11 cellular contexts compared by ENCODE assay signal in genomic region chr13:50410921-50411712, GRCh38.
DNase-seq lines count a peak whose midpoint lies in the region; ATAC-seq, FAIRE-seq and TF ChIP-seq lines count a peak whose summit lies in the region.
"Had no signal": no experiment of that assay in that cellular context is flagged by ENCODE, and none has a peak within 500 bp of the region (broad histone marks: within the 10 kb centered on the region; RNA-seq: fewer than 3 reads in every experiment).

No MANE protein-coding gene starts in this region.

- H2AFZ ChIP-seq in K562 (ENCODE audit: low read depth, low read length), result 0 out of 2 replicates have a peak overlapping the region, but pooled peaks have one; percentile 39

- H3K4me3 Mint-ChIP-seq in activated CD4-positive, alpha-beta memory T cell treated with anti-CD3 and anti-CD28 coated beads for 36 hours, result no peak overlapping the region

- intact Hi-C loops in K562 (cut with micrococcal nuclease) (no loop called here), left lung (cut with DNase I) (no loop called here)
- intact Hi-C loops in activated CD4-positive, alpha-beta memory T cell treated with anti-CD3 and anti-CD28 coated beads for 36 hours (cut with micrococcal nuclease), result no loop called here

- DNase-seq in AG04450 (ENCODE audit: low read depth, low spot score) (peak; percentile 29), HT1080 (ENCODE audit: low read depth) (peak; percentile 94), K562 (ENCODE audit: extremely low read depth in 1 of 4, low spot score in 3 of 4) (peak; percentile 48 to 91 (median 67)), left lung (peak in 1 of 2 donors; percentile 44), caudate nucleus (lab: John Stamatoyannopoulos, UW) (no peak), amygdala (lab: John Stamatoyannopoulos, UW) (no peak)
- DNase-seq in activated CD4-positive, alpha-beta memory T cell treated with anti-CD3 and anti-CD28 coated beads for 36 hours, result no peak
- DNase-seq in stimulated activated CD4-positive, alpha-beta T cell treated with anti-CD3 and anti-CD28 coated beads, Interleukin-1b, Interleukin-23, amount 100 ng/mL, for 48 hours, result no peak
- DNase-seq: NCI-H1930 had no signal

- peak overlapping the region; percentile 23 for H3K27ac ChIP-seq in AG04450 (ENCODE audit: low read depth, low read length)
- peak overlapping the region; percentile 62; the same call in 2 of the 3 replicates for H3K27ac ChIP-seq in K562 (ENCODE audit: extremely low read depth, low read depth, low read length)
- H3K27ac ChIP-seq in left lung, result peak overlapping the region; percentile 42 to 51
- no peak overlapping the region for H3K27ac ChIP-seq in caudate nucleus (ENCODE audit: low read depth, low read length)

- CTCF ChIA-PET in AG04450 (lab: Charles Lee) (no interaction called here), K562 (lab: Yijun Ruan, JAX; ENCODE audit: low intra/inter-chr PET ratio) (no interaction called here)
- CTCF ChIA-PET in activated CD4-positive, alpha-beta memory T cell treated with anti-CD3 and anti-CD28 coated beads for 36 hours (lab: Charles Lee), result no interaction called here

- H3K4me2 ChIP-seq in K562 (ENCODE audit: insufficient read depth, low read length), result peak overlapping the region; percentile 63

- in situ Hi-C loops in K562 (cut with MboI), result loop anchor here (25.0 kb wide), 1 partner anchor 424 kb away; the partner anchor contains the start of gene TRIM13

- peaks cover 5 to 19% of the 10 kb centered on the region in 2 experiments; a peak in 4 of 5 replicates for H3K4me1 ChIP-seq in K562 (replicated peaks in 1 of 2; ENCODE audit: control insufficient read depth in 2 of 2, insufficient read depth in 2 of 2, low read length in 2 of 2)
- H3K4me1 ChIP-seq in left lung, result peaks cover 6 to 10% of the 10 kb centered on the region in 2 donors

- no peak for TF ChIP-seq CTCF in AG04450 (IDR thresholded peaks at IDR 0.05; ENCODE audit: low read depth, low read length)
- TF ChIP-seq CTCF in K562 (IDR thresholded peaks at IDR 0.05 in 2 of 3, conservative IDR thresholded peaks at IDR 0.05 in 1 of 3; ENCODE audit: insufficient read depth in 2 of 3, low read depth in 1 of 3, low read length in 3 of 3), result 0 out of 6 replicates have a peak, but pooled peaks of 1 of the 3 experiments have one; percentile 3
- TF ChIP-seq CTCF in left lung (IDR thresholded peaks at IDR 0.05), result no peak

- TF ChIP-seq RAD21 in K562 (CRISPR knock-in tag; conservative IDR thresholded peaks at IDR 0.05 in 1 of 2, IDR thresholded peaks at IDR 0.05 in 1 of 2), result peak in 1 of 2 experiments; percentile 20; a peak in 1 of 4 replicates

- H3K36me3 ChIP-seq in K562 (ENCODE audit: control insufficient read depth, insufficient read depth, low read length) (no peaks in the 10 kb centered on the region; the same call in 2 of the 3 replicates), left lung (no peaks in the 10 kb centered on the region)

- peak overlapping the region in 1 of 2 experiments; percentile 15; a peak in 1 of 4 replicates for H3K9ac ChIP-seq in K562 (ENCODE audit: insufficient read depth in 1 of 2, low read depth in 2 of 2, low read length in 2 of 2)

- H3K4me1 Mint-ChIP-seq in activated CD4-positive, alpha-beta memory T cell treated with anti-CD3 and anti-CD28 coated beads for 36 hours (ENCODE audit: low read depth), result peaks cover 4% of the 10 kb centered on the region

- H3K27me3 Mint-ChIP-seq in activated CD4-positive, alpha-beta memory T cell treated with anti-CD3 and anti-CD28 coated beads for 36 hours, result peaks cover 4% of the 10 kb centered on the region

- no peaks in the 10 kb centered on the region for H3K9me3 ChIP-seq in AG04450 (ENCODE audit: control insufficient read depth, insufficient read depth, low read length)
- H3K9me3 ChIP-seq in K562 (replicated peaks; ENCODE audit: control insufficient read depth, insufficient read depth, low read depth, low read length), result no peaks in the 10 kb centered on the region
- H3K9me3 ChIP-seq in left lung, result no peaks in the 10 kb centered on the region

- no peaks in the 10 kb centered on the region for H3K9me1 ChIP-seq in K562 (ENCODE audit: control insufficient read depth, insufficient read depth, low read length)

- POLR2A ChIA-PET in AG04450 (lab: Yijun Ruan, JAX), result no interaction called here
- POLR2A ChIA-PET in K562 (lab: Yijun Ruan, JAX), result interaction anchor here (0.5 kb wide), 1 partner anchor 201 kb away, joined by 3 read pairs; no protein-coding TSS in a partner anchor
- POLR2A ChIA-PET in activated CD4-positive, alpha-beta memory T cell treated with anti-CD3 and anti-CD28 coated beads for 36 hours (lab: Charles Lee), result no interaction called here

- WGBS in K562 (ENCODE audit: insufficient coverage, low coverage, missing lambda C conversion rate), result 4% methylated on average over 5 of the region's 5 CpGs

- no TSS peak for BruUV-seq in K562 (replicated peaks; lab: Mats Ljungman, UMichigan)

- no peak overlapping the region for H3K27ac Mint-ChIP-seq in activated CD4-positive, alpha-beta memory T cell treated with anti-CD3 and anti-CD28 coated beads for 36 hours

- TF ChIP-seq EP300 in K562 (IDR thresholded peaks at IDR 0.05; ENCODE audit: low read length), result peak; percentile 56; the same call in 1 of the 2 replicates

- H3K27me3 ChIP-seq in AG04450 (ENCODE audit: control insufficient read depth, insufficient read depth, low read length) (no peaks in the 10 kb centered on the region), K562 (ENCODE audit: control insufficient read depth in 2 of 2, insufficient read depth in 2 of 2, low read length in 2 of 2) (no peaks in the 10 kb centered on the region), left lung (no peaks in the 10 kb centered on the region)

- no peaks in the 10 kb centered on the region for H4K20me1 ChIP-seq in K562 (replicated peaks; ENCODE audit: control insufficient read depth, insufficient read depth, low read length)

- no peak for TF ChIP-seq POLR2A in K562 (conservative IDR thresholded peaks at IDR 0.05)

- peaks cover 5% of the 10 kb centered on the region for H3K36me3 Mint-ChIP-seq in activated CD4-positive, alpha-beta memory T cell treated with anti-CD3 and anti-CD28 coated beads for 36 hours

- H3K9me3 Mint-ChIP-seq in activated CD4-positive, alpha-beta memory T cell treated with anti-CD3 and anti-CD28 coated beads for 36 hours, result peaks cover 8% of the 10 kb centered on the region

- H3K4me3 ChIP-seq in AG04450 (ENCODE audit: low read depth, low read length) (no peak overlapping the region), K562 (no peak overlapping the region), left lung (no peak overlapping the region)
- H3K4me3 ChIP-seq: skin epidermis had no signal

- no peaks in the 10 kb centered on the region for H3K79me2 ChIP-seq in K562 (ENCODE audit: control insufficient read depth, insufficient read depth, low read length)

- peak; percentile 97 for ATAC-seq in K562
- peak; percentile 92 for ATAC-seq in left lung

- FAIRE-seq in K562 (lab: Jason Lieb, UNC), result peak; percentile 98
- FAIRE-seq: H1 had no signal

TF ChIP-seq in K562, 482 proteins besides CTCF, POLR2A, EP300 and RAD21 (continues in another document):
- TF ChIP-seq TEAD2 (tag; IDR thresholded peaks at IDR 0.05), result no peak
- no peak for TF ChIP-seq ZNF197 (CRISPR knock-in tag; IDR thresholded peaks at IDR 0.05; ENCODE audit: low read depth)
- no peak for TF ChIP-seq ZNF76 (CRISPR knock-in tag; IDR thresholded peaks at IDR 0.05; ENCODE audit: borderline replicate concordance)
- TF ChIP-seq ZMIZ1 (IDR thresholded peaks at IDR 0.05; ENCODE audit: low read depth in 2 of 2, low read length in 2 of 2), result no peak
- peak; percentile 90 for TF ChIP-seq SMARCA4 (IDR thresholded peaks at IDR 0.05)
- TF ChIP-seq BCOR (IDR thresholded peaks at IDR 0.05), result no peak
- TF ChIP-seq DDX20 (tag; IDR thresholded peaks at IDR 0.05; ENCODE audit: low read depth), result no peak
- no peak for TF ChIP-seq ZFP91 (CRISPR knock-in tag; IDR thresholded peaks at IDR 0.05)
- no peak for TF ChIP-seq ZNF282 (CRISPR knock-in tag; IDR thresholded peaks at IDR 0.05)
- TF ChIP-seq NFIC (IDR thresholded peaks at IDR 0.05), result peak; percentile 56
- no peak for TF ChIP-seq GATA2 (CRISPR knock-in tag; IDR thresholded peaks at IDR 0.05)

Comparison
In these comparisons a context has a peak if more than half of its experiments do, and no peak if none do; other contexts are left out.
1. DNase-seq: peak in AG04450 (single experiment), HT1080 (single experiment) and K562 (4 of 4); none in activated CD4-positive, alpha-beta memory T cell treated with anti-CD3 and anti-CD28 coated beads for 36 hours (single experiment), caudate nucleus (0 of 61), amygdala (0 of 56) and stimulated activated CD4-positive, alpha-beta T cell treated with anti-CD3 and anti-CD28 coated beads, Interleukin-1b, Interleukin-23, amount 100 ng/mL, for 48 hours (single experiment).